Comparison of ENCODE assay signal across 19 cellular contexts in the genomic region with DNA sequence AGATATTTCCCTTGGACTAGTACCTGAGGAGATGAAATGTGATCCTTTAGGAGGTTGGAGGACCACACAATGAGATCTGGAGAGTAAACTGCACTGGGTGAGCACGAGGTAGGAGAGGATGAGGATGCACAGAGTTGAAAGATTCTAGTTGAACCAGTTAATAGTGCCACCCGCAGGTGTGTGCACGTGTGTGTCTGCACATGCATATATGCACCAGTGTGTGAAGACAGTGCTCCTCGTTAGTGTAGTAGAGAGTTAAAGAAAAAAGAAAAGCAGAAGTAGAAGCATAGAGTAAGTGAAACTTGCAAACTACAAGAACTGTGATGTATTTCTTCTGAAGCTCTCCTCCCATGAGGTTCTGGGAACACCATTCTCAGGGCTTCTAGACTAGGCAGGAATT.
DNase-seq lines count a peak whose midpoint lies in the region; ATAC-seq and TF ChIP-seq lines count a peak whose summit lies in the region.
"Had no signal": no experiment of that assay in that cellular context is flagged by ENCODE, and none has a peak within 500 bp of the region (broad histone marks: within the 10 kb centered on the region; RNA-seq: fewer than 3 reads in every experiment).

No MANE protein-coding gene starts in this region.

- H3K27me3 Mint-ChIP-seq in nephron progenitor cell (ENCODE audit: low read depth, poor library complexity), result peaks cover 3% of the 10 kb centered on the region
- H3K27me3 Mint-ChIP-seq: type B pancreatic cell had no signal

- H3K36me3 ChIP-seq in MM.1S (replicated peaks; ENCODE audit: insufficient read depth, low read length), result no peaks in the 10 kb centered on the region
- H3K36me3 ChIP-seq: ascending aorta, right atrium auricular region had no signal

- H3K4me3 ChIP-seq in MM.1S (ENCODE audit: low read length), result no peak overlapping the region
- H3K4me3 ChIP-seq: ascending aorta, right atrium auricular region had no signal

- H3K36me3 Mint-ChIP-seq in nephron progenitor cell (ENCODE audit: low read depth), result peaks cover 55% of the 10 kb centered on the region

- H4K20me1 ChIP-seq in MM.1S (ENCODE audit: insufficient read depth, low read length), result no peaks in the 10 kb centered on the region

- H3K4me2 ChIP-seq in MM.1S (ENCODE audit: low read depth, low read length), result no peak overlapping the region

- H3F3A ChIP-seq in MM.1S (ENCODE audit: insufficient read depth, low read length), result no peaks in the 10 kb centered on the region

- no peaks in the 10 kb centered on the region for H3K9me3 ChIP-seq in MM.1S (replicated peaks; ENCODE audit: insufficient read depth, low read length)
- H3K9me3 ChIP-seq: ascending aorta, right atrium auricular region had no signal

- no peak for TF ChIP-seq CTCF in nephron progenitor cell (IDR thresholded peaks at IDR 0.05)
- TF ChIP-seq CTCF in MM.1S (IDR thresholded peaks at IDR 0.05; ENCODE audit: low read length), result no peak

- ATAC-seq in GM18858 (IDR thresholded peaks at IDR 0.05; ENCODE audit: unreplicated experiment), result peak; percentile 81
- ATAC-seq in GM21717 (IDR thresholded peaks at IDR 0.05; ENCODE audit: unreplicated experiment), result peak; percentile 82
- no peak for ATAC-seq in GM21825 (IDR thresholded peaks at IDR 0.05; ENCODE audit: unreplicated experiment)
- no peak for ATAC-seq in HG03457 (IDR thresholded peaks at IDR 0.05; ENCODE audit: unreplicated experiment)
- ATAC-seq: activated T-helper 17 cell treated with anti-CD3 and anti-CD28 coated beads, Interleukin-2, amount 50 U/mL, for 72 hours had no signal

- H3K27me3 ChIP-seq in MM.1S (replicated peaks; ENCODE audit: insufficient read depth, low read length), result no peaks in the 10 kb centered on the region
- H3K27me3 ChIP-seq: ascending aorta, right atrium auricular region had no signal

- H3K9me2 ChIP-seq in MM.1S (replicated peaks; ENCODE audit: insufficient read depth, low read length), result no peaks in the 10 kb centered on the region

- H3K4me1 Mint-ChIP-seq in nephron progenitor cell, result peaks cover 72% of the 10 kb centered on the region
- H3K4me1 Mint-ChIP-seq: neural crest cell had no signal

- H3K27ac ChIP-seq in MM.1S (ENCODE audit: low read length), result no peak overlapping the region
- H3K27ac ChIP-seq: ascending aorta, right atrium auricular region, RWPE1 had no signal

- H3K4me3 Mint-ChIP-seq in nephron progenitor cell, result no peak overlapping the region
- H3K4me3 Mint-ChIP-seq: activated T-helper 17 cell treated with anti-CD3 and anti-CD28 coated beads, Interleukin-2, amount 50 U/mL, for 72 hours; dendritic cell treated with granulocyte-macrophage colony-stimulating factor and Interleukin-4, amounts not matched to agents 40 ng/mL and 50 ng/mL, for 4 days; neural crest cell; type B pancreatic cell had no signal

- H3K27ac Mint-ChIP-seq in nephron progenitor cell, result peak overlapping the region; percentile 43
- H3K27ac Mint-ChIP-seq: activated T-helper 17 cell treated with anti-CD3 and anti-CD28 coated beads, Interleukin-2, amount 50 U/mL, for 72 hours; dendritic cell treated with granulocyte-macrophage colony-stimulating factor and Interleukin-4, amounts not matched to agents 40 ng/mL and 50 ng/mL, for 4 days; type B pancreatic cell had no signal

- peak; percentile 31 for DNase-seq in MV-4-11 (lab: John Stamatoyannopoulos, UW)
- no peak for DNase-seq in nephron progenitor cell
- no peak for DNase-seq in MM.1S
- no peak for DNase-seq in COLO668 (lab: John Stamatoyannopoulos, UW; ENCODE audit: unreplicated experiment)
- DNase-seq: activated CD4-positive, alpha-beta T cell treated with anti-CD3 and anti-CD28 coated beads, Interleukin-2, amount 50 U/mL, for 4 hours; DMS79 treated with DMSO at 0.1 percent for 48 hours; NCI-H1436; NCI-H524 treated with DMSO at 0.1 percent for 48 hours had no signal

- H3K79me2 ChIP-seq in MM.1S (ENCODE audit: low read length), result no peaks in the 10 kb centered on the region

- no peaks in the 10 kb centered on the region for H3K4me1 ChIP-seq in MM.1S (ENCODE audit: low read length)
- H3K4me1 ChIP-seq: ascending aorta, right atrium auricular region had no signal

- no peak overlapping the region for H3K9ac ChIP-seq in MM.1S (ENCODE audit: low read length)

- peaks cover 12% of the 10 kb centered on the region for H3K9me3 Mint-ChIP-seq in nephron progenitor cell
- H3K9me3 Mint-ChIP-seq: activated T-helper 17 cell treated with anti-CD3 and anti-CD28 coated beads, Interleukin-2, amount 50 U/mL, for 72 hours; dendritic cell treated with granulocyte-macrophage colony-stimulating factor and Interleukin-4, amounts not matched to agents 40 ng/mL and 50 ng/mL, for 4 days; neural crest cell had no signal

- H2AFZ ChIP-seq in MM.1S (ENCODE audit: low read length), result no peak overlapping the region

Comparison
In these comparisons a context has a peak if more than half of its experiments do, and no peak if none do; other contexts are left out.
1. ATAC-seq: peak in GM18858 (single experiment) and GM21717 (single experiment); none in GM21825 (single experiment) and HG03457 (single experiment).